23 cellular contexts compared by ENCODE assay signal in the genomic region with DNA sequence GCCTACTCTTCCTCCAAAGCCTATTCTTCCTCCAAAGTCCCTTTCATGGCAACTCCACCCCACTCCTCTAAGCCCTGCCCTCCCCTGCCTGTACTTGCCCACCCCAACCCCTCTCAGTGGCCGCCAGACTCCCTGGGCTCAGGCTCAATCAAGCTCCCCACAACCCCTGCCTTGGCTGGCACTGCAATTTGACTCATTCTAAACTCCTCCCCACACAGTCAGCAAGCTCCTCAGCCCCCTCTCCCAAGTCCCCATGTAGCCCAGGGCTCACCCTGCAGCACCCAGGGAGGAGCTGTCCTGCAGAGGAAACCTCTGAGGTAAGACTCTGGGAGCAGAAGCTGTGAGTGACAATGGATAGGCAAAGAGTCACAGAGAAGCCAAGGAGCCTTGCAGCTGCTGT. TPM values are rescaled to one million over a fixed set of nuclear protein-coding genes. Genes with fewer than 3 reads are reported as not detected.
A peak's percentile ranks its signal among the peaks of the same experiment; 100 is the strongest.
DNase-seq lines count a peak whose midpoint lies in the region; ATAC-seq and TF ChIP-seq lines count a peak whose summit lies in the region.
"Had no signal": no experiment of that assay in that cellular context is flagged by ENCODE, and none has a peak within 500 bp of the region (broad histone marks: within the 10 kb centered on the region; RNA-seq: fewer than 3 reads in every experiment).

No MANE protein-coding gene starts in this region.

- H3K9ac ChIP-seq in smooth muscle cell (ENCODE audit: low read depth) (no peak overlapping the region), neural progenitor cell (no peak overlapping the region)

- H4K20me1 ChIP-seq in smooth muscle cell (ENCODE audit: low read depth) = no peaks in the 10 kb centered on the region
- no peaks in the 10 kb centered on the region for H4K20me1 ChIP-seq in neural progenitor cell (ENCODE audit: low read depth)

- H3K4me1 Mint-ChIP-seq in neural progenitor cell = peaks cover 14% of the 10 kb centered on the region

- no peak for ATAC-seq in GM19455 (IDR thresholded peaks at IDR 0.05; ENCODE audit: unreplicated experiment)
- ATAC-seq: CD8-positive, alpha-beta T cell had no signal

- no peak overlapping the region for H3K4me3 ChIP-seq in MG63
- H3K4me3 ChIP-seq in smooth muscle cell = no peak overlapping the region
- H3K4me3 ChIP-seq in neural progenitor cell = no peak overlapping the region
- H3K4me3 ChIP-seq: PC-9, SJSA1 had no signal

- DNase-seq in ELR (ENCODE audit: low read depth) (peak; percentile 21), MG63 (peak; percentile 58), astrocyte of the hippocampus (ENCODE audit: low read depth, low spot score) (peak; percentile 31), smooth muscle cell (lab: John Stamatoyannopoulos, UW; ENCODE audit: unreplicated experiment) (no peak), NCI-H187 treated with DMSO at 0.1 percent for 48 hours (lab: John Stamatoyannopoulos, UW) (no peak), neural progenitor cell (ENCODE audit: low spot score) (no peak)
- DNase-seq: C1 segment of cervical spinal cord; Caco-2; CD8-positive, alpha-beta T cell; H7; KBM-7; NCI-H1048; NCI-H1417; NCI-H187; NCI-H2107; NCI-H524 treated with DMSO at 0.1 percent for 48 hours; PC-9; Right ventricle myocardium superior had no signal

- H3K36me3 Mint-ChIP-seq in neural progenitor cell = no peaks in the 10 kb centered on the region
- H3K36me3 Mint-ChIP-seq: CD8-positive, alpha-beta T cell had no signal

- H2AFZ ChIP-seq in smooth muscle cell (ENCODE audit: low read depth) = no peak overlapping the region
- no peak overlapping the region for H2AFZ ChIP-seq in neural progenitor cell (replicated peaks)
- H2AFZ ChIP-seq: PC-9 had no signal

- H3K79me2 ChIP-seq in smooth muscle cell (ENCODE audit: low read depth) = no peaks in the 10 kb centered on the region
- no peaks in the 10 kb centered on the region for H3K79me2 ChIP-seq in neural progenitor cell (ENCODE audit: low read depth)

- H3K4me1 ChIP-seq in smooth muscle cell (ENCODE audit: low read depth) (peaks cover 13% of the 10 kb centered on the region), neural progenitor cell (peaks cover 14% of the 10 kb centered on the region)
- H3K4me1 ChIP-seq: Caco-2, SJSA1 had no signal

- H3K4me2 ChIP-seq in smooth muscle cell (peak overlapping the region; percentile 19), neural progenitor cell (no peak overlapping the region)
- H3K4me2 ChIP-seq: PC-9 had no signal

- H3F3A ChIP-seq in smooth muscle cell (ENCODE audit: low read depth) (peaks cover 3% of the 10 kb centered on the region), neural progenitor cell (ENCODE audit: low read depth) (no peaks in the 10 kb centered on the region)

- H3K27ac ChIP-seq in smooth muscle cell (ENCODE audit: low read depth) = no peak overlapping the region
- H3K27ac ChIP-seq in neural progenitor cell = no peak overlapping the region
- H3K27ac ChIP-seq: PC-9, SJSA1 had no signal

- WGBS in smooth muscle cell (ENCODE audit: low lambda C conversion rate) = 38% methylated on average over 1 of the region's 1 CpG

- TF ChIP-seq CTCF in smooth muscle cell (IDR thresholded peaks at IDR 0.05; ENCODE audit: borderline replicate concordance, insufficient read depth, poor library complexity, severe bottlenecking) = no peak
- TF ChIP-seq CTCF in neural progenitor cell (IDR thresholded peaks at IDR 0.05) = no peak

- H3K9me3 Mint-ChIP-seq in neural progenitor cell = peaks cover 2% of the 10 kb centered on the region
- H3K9me3 Mint-ChIP-seq: CD8-positive, alpha-beta T cell had no signal

- H3K27me3 ChIP-seq in MG63 (no peaks in the 10 kb centered on the region), smooth muscle cell (ENCODE audit: low read depth) (no peaks in the 10 kb centered on the region), neural progenitor cell (no peaks in the 10 kb centered on the region)
- H3K27me3 ChIP-seq: SJSA1 had no signal

- peaks cover 9% of the 10 kb centered on the region for H3K27me3 Mint-ChIP-seq in neural progenitor cell (ENCODE audit: insufficient read depth, low read depth)

- H3K4me3 Mint-ChIP-seq in neural progenitor cell = no peak overlapping the region
- H3K4me3 Mint-ChIP-seq: CD8-positive, alpha-beta T cell had no signal

- no peaks in the 10 kb centered on the region for H3K9me3 ChIP-seq in MG63
- H3K9me3 ChIP-seq in smooth muscle cell (replicated peaks; ENCODE audit: low read depth) = no peaks in the 10 kb centered on the region
- H3K9me3 ChIP-seq in neural progenitor cell (ENCODE audit: low read depth) = no peaks in the 10 kb centered on the region
- H3K9me3 ChIP-seq: Caco-2, SJSA1 had no signal

- H3K27ac Mint-ChIP-seq in neural progenitor cell = no peak overlapping the region
- H3K27ac Mint-ChIP-seq: CD8-positive, alpha-beta T cell had no signal

- H3K36me3 ChIP-seq in MG63 = no peaks in the 10 kb centered on the region
- H3K36me3 ChIP-seq in smooth muscle cell (ENCODE audit: low read depth) = no peaks in the 10 kb centered on the region
- no peaks in the 10 kb centered on the region for H3K36me3 ChIP-seq in neural progenitor cell
- H3K36me3 ChIP-seq: SJSA1 had no signal

RNA-seq across cellular contexts. Expression of a gene that starts 3.6 kb away (rescaled TPM):
- total RNA-seq in MG63 (2014; rRNA removed; shearing (Covaris generic); ENCODE audit: low replicate concordance) = not detected in 2 replicates
- total RNA-seq in smooth muscle cell (not detected in 2 replicates), neural progenitor cell (ENCODE audit: low replicate concordance) (not detected in 2 replicates)
- polyA plus RNA-seq in smooth muscle cell = 0.29 and 1.3 TPM in 2 replicates
- total RNA-seq: A673; Caco-2; CD8-positive, alpha-beta T cell; H7; LHCN-M2; PC-9; Right ventricle myocardium superior; RPMI7951; SJSA1 had no signal

RNA-seq across cellular contexts. Expression of a gene that starts 33.9 kb away (rescaled TPM):
- 0.10 and 0.39 TPM in 2 replicates for total RNA-seq in MG63 (2014; rRNA removed; shearing (Covaris generic); ENCODE audit: low replicate concordance)
- total RNA-seq in smooth muscle cell (1.1 and 1.3 TPM in 2 replicates), neural progenitor cell (ENCODE audit: low replicate concordance) (not detected in 2 replicates)
- 1.2 and 1.9 TPM in 2 replicates for polyA plus RNA-seq in smooth muscle cell

RNA-seq across cellular contexts. Expression of a gene that starts 39.4 kb away (rescaled TPM):
- total RNA-seq in MG63 (2014; rRNA removed; shearing (Covaris generic); ENCODE audit: low replicate concordance) = not detected in 2 replicates
- 10.8 and 11.0 TPM in 2 replicates for total RNA-seq in smooth muscle cell
- polyA plus RNA-seq in smooth muscle cell = 13.5 and 15.1 TPM in 2 replicates
- not detected in 2 replicates for total RNA-seq in neural progenitor cell (ENCODE audit: low replicate concordance)
- total RNA-seq: A673, Caco-2, H7, LHCN-M2, PC-9, SJSA1 had no signal

RNA-seq across cellular contexts. Expression of a gene that starts 59.2 kb away (rescaled TPM):
- total RNA-seq in MG63 (2014; rRNA removed; shearing (Covaris generic); ENCODE audit: low replicate concordance) = 651 and 1,079 TPM in 2 replicates
- total RNA-seq in smooth muscle cell = 390 and 408 TPM in 2 replicates
- polyA plus RNA-seq in smooth muscle cell = 1,005 and 1,171 TPM in 2 replicates
- 3.9 and 12.1 TPM in 2 replicates for total RNA-seq in neural progenitor cell (ENCODE audit: low replicate concordance)

Comparison
In these comparisons a context has a peak if more than half of its experiments do, and no peak if none do; other contexts are left out.
1. DNase-seq: peak in ELR (single experiment), MG63 (single experiment) and astrocyte of the hippocampus (single experiment); none in smooth muscle cell (single experiment), NCI-H187 treated with DMSO at 0.1 percent for 48 hours (single experiment) and neural progenitor cell (single experiment).
2. RNA of a gene that starts 39.4 kb away (total RNA-seq): 10.8 to 11.0 TPM in smooth muscle cell; not detected in MG63 and not detected in neural progenitor cell; every median in the first group is over 10 times any median in the second.